In the genomic region with DNA sequence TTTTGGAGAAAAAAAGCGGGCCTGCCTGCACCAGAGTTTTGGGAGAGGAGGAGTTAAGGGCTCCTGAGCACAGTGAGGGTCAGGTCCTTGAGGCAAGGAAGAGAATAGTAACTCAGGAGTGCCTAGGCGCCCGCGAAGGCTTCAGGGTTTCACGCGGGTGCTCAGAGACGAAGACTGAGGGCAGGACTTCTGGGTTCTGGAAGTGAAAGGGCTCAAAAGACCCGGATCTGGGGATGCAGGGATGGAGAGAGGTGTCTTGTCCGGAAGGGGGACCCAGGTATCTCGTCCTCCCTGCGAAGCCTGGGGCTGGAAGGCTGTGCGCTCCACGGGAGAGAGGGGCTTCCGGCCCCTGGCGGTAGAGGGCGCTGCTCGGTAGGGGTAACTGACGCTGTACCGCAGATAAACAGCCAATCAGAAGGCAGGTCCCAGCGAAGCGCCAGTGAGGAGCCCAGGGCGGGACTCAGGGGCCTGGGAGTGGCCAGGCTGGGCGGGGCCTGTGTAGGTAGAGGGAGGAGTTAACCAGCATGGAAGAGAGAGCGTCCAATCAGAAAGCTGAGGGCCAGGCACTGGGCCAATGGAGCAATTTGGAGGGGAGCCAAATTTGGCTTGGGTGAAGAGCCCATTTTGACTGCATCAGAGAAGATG, we compare ENCODE assay signal across 8 cellular contexts. TPM values are rescaled to one million over a fixed set of nuclear protein-coding genes. Genes with fewer than 3 reads are reported as not detected.
DNase-seq lines count a peak whose midpoint lies in the region; ATAC-seq, FAIRE-seq and TF ChIP-seq lines count a peak whose summit lies in the region.

No MANE protein-coding gene starts in this region.

- H3K27ac Mint-ChIP-seq in activated T-cell treated with anti-CD3 and anti-CD28 coated beads, Interleukin-2, amount 50 U/mL, for 72 hours: peak overlapping the region; percentile 57
- H3K27ac Mint-ChIP-seq in natural killer cell treated with Interleukin-12 subunit alpha and Interleukin-12 subunit beta and Interleukin-15 and Interleukin-18, amount 100 ng/mL, for 72 hours: peak overlapping the region in 1 of 2 donors; percentile 58

- H3K4me3 Mint-ChIP-seq in activated T-cell treated with anti-CD3 and anti-CD28 coated beads, Interleukin-2, amount 50 U/mL, for 72 hours: peak overlapping the region; percentile 78 to 85
- peak overlapping the region; percentile 63 for H3K4me3 Mint-ChIP-seq in natural killer cell treated with Interleukin-12 subunit alpha and Interleukin-12 subunit beta and Interleukin-15 and Interleukin-18, amount 100 ng/mL, for 72 hours

- peak; percentile 74 for TF ChIP-seq CTCF in AG09319 (IDR thresholded peaks at IDR 0.05; ENCODE audit: low read depth, low read length)
- peak; percentile 76 for TF ChIP-seq CTCF in fibroblast of the aortic adventitia (IDR thresholded peaks at IDR 0.05; ENCODE audit: insufficient read depth, low read length)

- peak; percentile 83 for DNase-seq in AG09319 (ENCODE audit: extremely low read depth, low read depth)
- DNase-seq in GM18507 (ENCODE audit: extremely low spot score, insufficient read length, low read depth): no peak
- peak; percentile 94 for DNase-seq in NCI-H2171 treated with DMSO at 0.1 percent for 48 hours (lab: John Stamatoyannopoulos, UW)
- peak; percentile 51 to 59 for DNase-seq in activated T-cell treated with anti-CD3 and anti-CD28 coated beads, Interleukin-2, amount 50 U/mL, for 72 hours
- DNase-seq in fibroblast of the aortic adventitia (ENCODE audit: low read depth): peak; percentile 91
- no peak for DNase-seq in natural killer cell treated with Interleukin-12 subunit alpha and Interleukin-12 subunit beta and Interleukin-15 and Interleukin-18, amount 100 ng/mL, for 72 hours (ENCODE audit: low spot score)

- peaks cover 49% of the 10 kb centered on the region for H3K27me3 Mint-ChIP-seq in activated T-cell treated with anti-CD3 and anti-CD28 coated beads, Interleukin-2, amount 50 U/mL, for 72 hours (ENCODE audit: low read depth)
- peaks cover 0 to 5% of the 10 kb centered on the region in 2 donors for H3K27me3 Mint-ChIP-seq in natural killer cell treated with Interleukin-12 subunit alpha and Interleukin-12 subunit beta and Interleukin-15 and Interleukin-18, amount 100 ng/mL, for 72 hours

- peak overlapping the region; percentile 82 for H3K4me3 ChIP-seq in fibroblast of the aortic adventitia (ENCODE audit: low read depth, low read length)

- peaks cover 0 to 3% of the 10 kb centered on the region in 2 donors for H3K36me3 Mint-ChIP-seq in activated T-cell treated with anti-CD3 and anti-CD28 coated beads, Interleukin-2, amount 50 U/mL, for 72 hours (ENCODE audit: insufficient read depth in 2 of 2)
- H3K36me3 Mint-ChIP-seq in natural killer cell treated with Interleukin-12 subunit alpha and Interleukin-12 subunit beta and Interleukin-15 and Interleukin-18, amount 100 ng/mL, for 72 hours: no peaks in the 10 kb centered on the region

- peak; percentile 15 for FAIRE-seq in GM18507 (lab: Jason Lieb, UNC)

- peak; percentile 18 to 23 for ATAC-seq in activated T-cell treated with anti-CD3 and anti-CD28 coated beads, Interleukin-2, amount 50 U/mL, for 72 hours (replicated peaks in 1 of 2)
- ATAC-seq in natural killer cell treated with Interleukin-12 subunit alpha and Interleukin-12 subunit beta and Interleukin-15 and Interleukin-18, amount 100 ng/mL, for 72 hours: peak in 1 of 2 donors; percentile 48
- ATAC-seq in HG02642 (IDR thresholded peaks at IDR 0.05; ENCODE audit: poor library complexity, unreplicated experiment): no peak
- no peak for ATAC-seq in GM18873 (IDR thresholded peaks at IDR 0.05; ENCODE audit: low FRiP score, unreplicated experiment)

- peaks cover 21% of the 10 kb centered on the region for H3K4me1 Mint-ChIP-seq in activated T-cell treated with anti-CD3 and anti-CD28 coated beads, Interleukin-2, amount 50 U/mL, for 72 hours (ENCODE audit: low read depth)
- peaks cover 20 to 22% of the 10 kb centered on the region in 2 donors for H3K4me1 Mint-ChIP-seq in natural killer cell treated with Interleukin-12 subunit alpha and Interleukin-12 subunit beta and Interleukin-15 and Interleukin-18, amount 100 ng/mL, for 72 hours (ENCODE audit: low read depth in 2 of 2)

- no peaks in the 10 kb centered on the region for H3K9me3 Mint-ChIP-seq in activated T-cell treated with anti-CD3 and anti-CD28 coated beads, Interleukin-2, amount 50 U/mL, for 72 hours
- no peaks in the 10 kb centered on the region for H3K9me3 Mint-ChIP-seq in natural killer cell treated with Interleukin-12 subunit alpha and Interleukin-12 subunit beta and Interleukin-15 and Interleukin-18, amount 100 ng/mL, for 72 hours

RNA-seq across cellular contexts. Expression of a gene that starts 0.7 kb away (rescaled TPM):
- 1 to 10 TPM; 1.3 to 4.4 TPM for total RNA-seq in activated T-cell treated with anti-CD3 and anti-CD28 coated beads, Interleukin-2, amount 50 U/mL, for 72 hours
- 30.3 and 56.7 TPM in 2 replicates for total RNA-seq in fibroblast of the aortic adventitia (ENCODE audit: low replicate concordance)
- total RNA-seq in natural killer cell treated with Interleukin-12 subunit alpha and Interleukin-12 subunit beta and Interleukin-15 and Interleukin-18, amount 100 ng/mL, for 72 hours: under 1 TPM; 0.55 to 0.75 TPM

RNA-seq across cellular contexts. Expression of a gene that starts 10.2 kb away (rescaled TPM):
- not detected for total RNA-seq in activated T-cell treated with anti-CD3 and anti-CD28 coated beads, Interleukin-2, amount 50 U/mL, for 72 hours
- not detected in 2 replicates for total RNA-seq in fibroblast of the aortic adventitia (ENCODE audit: low replicate concordance)
- not detected for total RNA-seq in natural killer cell treated with Interleukin-12 subunit alpha and Interleukin-12 subunit beta and Interleukin-15 and Interleukin-18, amount 100 ng/mL, for 72 hours

RNA-seq across cellular contexts. Expression of a gene that starts 13.4 kb away (rescaled TPM):
- 10 to 100 TPM; 11.2 to 12.2 TPM for total RNA-seq in activated T-cell treated with anti-CD3 and anti-CD28 coated beads, Interleukin-2, amount 50 U/mL, for 72 hours
- 7.4 and 16.9 TPM in 2 replicates for total RNA-seq in fibroblast of the aortic adventitia (ENCODE audit: low replicate concordance)
- total RNA-seq in natural killer cell treated with Interleukin-12 subunit alpha and Interleukin-12 subunit beta and Interleukin-15 and Interleukin-18, amount 100 ng/mL, for 72 hours: 10 to 100 TPM; 31.6 to 36.0 TPM

RNA-seq across cellular contexts. Expression of a gene that starts 30.1 kb away (rescaled TPM):
- under 1 TPM; 0.38 to 0.53 TPM for total RNA-seq in activated T-cell treated with anti-CD3 and anti-CD28 coated beads, Interleukin-2, amount 50 U/mL, for 72 hours
- total RNA-seq in fibroblast of the aortic adventitia (ENCODE audit: low replicate concordance): 0.25 and 0.99 TPM in 2 replicates
- under 1 TPM in 1 of 2 donors, not detected in 1; 0.17 TPM for total RNA-seq in natural killer cell treated with Interleukin-12 subunit alpha and Interleukin-12 subunit beta and Interleukin-15 and Interleukin-18, amount 100 ng/mL, for 72 hours

RNA-seq across cellular contexts. Expression of a gene that starts 35.5 kb away (rescaled TPM):
- total RNA-seq in activated T-cell treated with anti-CD3 and anti-CD28 coated beads, Interleukin-2, amount 50 U/mL, for 72 hours: 10 to 100 TPM; 46.8 to 57.4 TPM
- total RNA-seq in fibroblast of the aortic adventitia (ENCODE audit: low replicate concordance): 45.5 and 50.0 TPM in 2 replicates
- 10 to 100 TPM; 42.1 to 48.5 TPM for total RNA-seq in natural killer cell treated with Interleukin-12 subunit alpha and Interleukin-12 subunit beta and Interleukin-15 and Interleukin-18, amount 100 ng/mL, for 72 hours

Comparison
In these comparisons a context has a peak if more than half of its experiments do, and no peak if none do; other contexts are left out.
1. DNase-seq: peak in AG09319 (single experiment), NCI-H2171 treated with DMSO at 0.1 percent for 48 hours (single experiment), activated T-cell treated with anti-CD3 and anti-CD28 coated beads, Interleukin-2, amount 50 U/mL, for 72 hours (2 of 2) and fibroblast of the aortic adventitia (single experiment); none in GM18507 (single experiment) and natural killer cell treated with Interleukin-12 subunit alpha and Interleukin-12 subunit beta and Interleukin-15 and Interleukin-18, amount 100 ng/mL, for 72 hours (single experiment).
2. ATAC-seq: peak in activated T-cell treated with anti-CD3 and anti-CD28 coated beads, Interleukin-2, amount 50 U/mL, for 72 hours (2 of 2); none in HG02642 (single experiment) and GM18873 (single experiment).